8 cellular contexts compared by ENCODE assay signal in the genomic region with DNA sequence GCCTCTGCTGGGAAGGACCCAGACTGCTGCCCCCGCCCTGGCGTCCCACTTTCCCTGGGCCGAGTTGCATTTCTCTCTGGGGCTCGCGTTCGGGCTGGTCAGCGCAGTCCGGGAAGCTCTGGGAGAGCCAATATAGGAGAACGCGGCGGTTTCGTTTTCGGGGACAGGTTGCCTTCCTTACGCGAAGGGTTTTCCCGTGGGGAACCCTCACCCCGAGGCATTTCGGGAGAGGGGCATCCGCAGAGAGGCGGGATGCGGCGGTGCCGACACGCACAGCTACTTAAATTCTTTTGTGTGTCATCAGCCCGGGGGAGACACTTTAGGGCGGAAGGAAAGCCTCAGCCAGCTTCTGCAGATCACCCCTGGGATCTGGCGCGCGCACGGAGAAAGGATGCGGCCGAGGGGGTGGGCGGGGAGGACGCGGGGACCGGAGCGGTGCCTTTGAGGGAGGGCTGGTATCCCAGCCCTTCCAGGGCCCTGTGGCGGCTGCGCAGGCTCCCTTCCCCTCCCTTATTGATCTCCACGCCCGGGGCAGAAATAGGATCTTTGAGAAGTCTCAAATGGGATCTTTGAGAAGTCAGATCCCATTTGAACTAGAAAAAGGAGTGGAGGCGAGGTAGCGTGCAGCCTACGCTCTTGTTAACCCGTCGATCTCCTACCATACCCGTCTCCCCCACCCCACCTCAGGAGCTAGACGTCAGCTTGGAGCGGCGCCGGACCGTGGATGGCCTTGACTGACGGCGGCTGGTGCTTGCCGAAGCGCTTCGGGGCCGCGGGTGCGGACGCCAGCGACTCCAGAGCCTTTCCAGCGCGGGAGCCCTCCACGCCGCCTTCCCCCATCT. TPM values are rescaled to one million over a fixed set of nuclear protein-coding genes. Genes with fewer than 3 reads are reported as not detected.
DNase-seq lines count a peak whose midpoint lies in the region; ATAC-seq and TF ChIP-seq lines count a peak whose summit lies in the region.

No MANE protein-coding gene starts in this region.

- H3K9ac ChIP-seq in H9 (ENCODE audit: extremely low read depth, insufficient read length, low read length): no peak overlapping the region

- no peak overlapping the region for H3K56ac ChIP-seq in H9 (ENCODE audit: insufficient read length, low read depth, low read length)

- H3K36me3 Mint-ChIP-seq in H9 (ENCODE audit: insufficient read depth in 1 of 3, low read depth in 3 of 3): no peaks in the 10 kb centered on the region; a peak in 1 of 7 replicates
- no peaks in the 10 kb centered on the region for H3K36me3 Mint-ChIP-seq in WTC11

- H4K20me1 ChIP-seq in H9 (ENCODE audit: control insufficient read depth, insufficient read depth, insufficient read length): no peaks in the 10 kb centered on the region
- peaks cover 49% of the 10 kb centered on the region for H4K20me1 ChIP-seq in osteoblast (ENCODE audit: insufficient read depth, low read length)

- H2AFZ ChIP-seq in H9 (ENCODE audit: low read length) (no peak overlapping the region), osteoblast (ENCODE audit: low read length) (peak overlapping the region; percentile 72)

- no peak for ATAC-seq in WTC11
- ATAC-seq in HG03045 (IDR thresholded peaks at IDR 0.05; ENCODE audit: unreplicated experiment): no peak
- ATAC-seq in GM21423 (IDR thresholded peaks at IDR 0.05; ENCODE audit: unreplicated experiment): no peak

- H3K27ac ChIP-seq in H9 (ENCODE audit: insufficient read length, low read depth, low read length) (no peak overlapping the region), osteoblast (ENCODE audit: low read depth, low read length) (peak overlapping the region; percentile 86)

- no CpG with 5 or more reads among the region's 66 CpGs for WGBS in H9 (ENCODE audit: extremely low coverage, insufficient read length, low lambda C conversion rate)

- no peaks in the 10 kb centered on the region for H3K79me2 ChIP-seq in H9 (ENCODE audit: insufficient read depth, low read length)
- H3K79me2 ChIP-seq in osteoblast (ENCODE audit: insufficient read depth, low read length): peaks cover 55% of the 10 kb centered on the region

- H3K4ac ChIP-seq in H9 (ENCODE audit: low read depth, low read length): no peak overlapping the region

- H3K27me3 Mint-ChIP-seq in H9 (ENCODE audit: low read depth) (peaks cover 95% of the 10 kb centered on the region), WTC11 (ENCODE audit: low read depth) (peaks cover 94% of the 10 kb centered on the region)

- H3K4me1 ChIP-seq in H9 (ENCODE audit: insufficient read depth, low read length) (0 out of 2 replicates have a peak, but pooled peaks cover 2% of the 10 kb centered on the region), osteoblast (ENCODE audit: insufficient read depth, low read length) (peaks cover 28% of the 10 kb centered on the region)

- no peak overlapping the region for H2BK120ac ChIP-seq in H9 (ENCODE audit: low read depth, low read length, poor library complexity, severe bottlenecking)

- no peak overlapping the region for H3K23ac ChIP-seq in H9 (ENCODE audit: insufficient read length, low read depth, low read length)

- H3K4me3 ChIP-seq in fibroblast of the aortic adventitia (ENCODE audit: low read depth, low read length) (peak overlapping the region; percentile 97), osteoblast (ENCODE audit: insufficient read depth, low read length) (peak overlapping the region; percentile 95)

- H2BK15ac ChIP-seq in H9 (ENCODE audit: low read depth, low read length): no peak overlapping the region

- H3T11ph ChIP-seq in H9 (ENCODE audit: low read length): no peak overlapping the region

- H2BK12ac ChIP-seq in H9 (ENCODE audit: insufficient read length, low read depth, low read length): no peak overlapping the region

- no peak overlapping the region for H3K18ac ChIP-seq in H9 (ENCODE audit: insufficient read length, low read depth, low read length)

- H3K4me2 ChIP-seq in H9 (ENCODE audit: insufficient read depth, insufficient read length, low read length): peak overlapping the region; percentile 61
- peak overlapping the region; percentile 86 for H3K4me2 ChIP-seq in osteoblast (ENCODE audit: insufficient read depth, low read length)

- no peak overlapping the region; the same call in 1 of the 2 replicates for H3K14ac ChIP-seq in H9 (ENCODE audit: insufficient read depth, low read length)

- no peak overlapping the region for H4K8ac ChIP-seq in H9 (replicated peaks; ENCODE audit: insufficient read length, low read depth, low read length)

- DNase-seq in A172 (ENCODE audit: low spot score) (peak; percentile 31), H9 (peak; percentile 47), WTC11 (ENCODE audit: low spot score) (peak; percentile 46), fibroblast of the aortic adventitia (ENCODE audit: low read depth) (peak; percentile 78), osteoblast (ENCODE audit: insufficient read length, low spot score, missing footprints) (peak; percentile 97), NCI-H2107 (lab: John Stamatoyannopoulos, UW) (no peak)

- no peaks in the 10 kb centered on the region for H3K79me1 ChIP-seq in H9 (ENCODE audit: insufficient read depth, low read depth, low read length, poor library complexity, severe bottlenecking)

- H3K27me3 ChIP-seq in H9 (ENCODE audit: insufficient read depth, low read length) (peaks cover 90% of the 10 kb centered on the region), osteoblast (ENCODE audit: insufficient read depth, low read length) (peaks cover 54% of the 10 kb centered on the region)

- H4K91ac ChIP-seq in H9 (ENCODE audit: insufficient read length, low read depth, low read length): no peak overlapping the region

- H3K36me3 ChIP-seq in osteoblast (ENCODE audit: insufficient read depth, low read length): peaks cover 22% of the 10 kb centered on the region

- peaks cover 4 to 13% of the 10 kb centered on the region in 2 experiments; a peak in 3 of 5 replicates for H3K9me3 Mint-ChIP-seq in H9
- no peaks in the 10 kb centered on the region for H3K9me3 Mint-ChIP-seq in WTC11

- POLR2A ChIA-PET in WTC11 (lab: Charles Lee): no interaction called here

- CTCF ChIA-PET in WTC11 (lab: Charles Lee): interaction anchor here (0.6 to 1.3 kb wide), 3 partner anchors 15 to 392 kb away, joined by 3 to 4 read pairs (median 3); no protein-coding TSS in a partner anchor

- H3K27ac Mint-ChIP-seq in H9 (no peak overlapping the region), WTC11 (no peak overlapping the region)

- H2AK5ac ChIP-seq in H9 (ENCODE audit: insufficient read length, low read length): no peak overlapping the region

- H3K4me1 Mint-ChIP-seq in H9 (peaks cover 31 to 36% of the 10 kb centered on the region in 2 experiments), WTC11 (peaks cover 40% of the 10 kb centered on the region)

- H3K4me3 Mint-ChIP-seq in H9 (peak overlapping the region; percentile 58 to 87), WTC11 (peak overlapping the region; percentile 74)

- H4K5ac ChIP-seq in H9 (ENCODE audit: insufficient read length, low read depth, low read length): no peak overlapping the region

- TF ChIP-seq CTCF in H9 (conservative IDR thresholded peaks at IDR 0.05) (no peak), WTC11 (IDR thresholded peaks at IDR 0.05) (no peak), fibroblast of the aortic adventitia (IDR thresholded peaks at IDR 0.05; ENCODE audit: insufficient read depth, low read length) (no peak), osteoblast (IDR thresholded peaks at IDR 0.05; ENCODE audit: extremely low read depth, low read depth, low read length) (no peak)

- H3K23me2 ChIP-seq in H9 (ENCODE audit: insufficient read length, low read depth, low read length, poor library complexity, severe bottlenecking): peaks cover 30% of the 10 kb centered on the region

- H3K9me3 ChIP-seq in H9 (ENCODE audit: control insufficient read depth, low read depth, low read length): no peaks in the 10 kb centered on the region
- peaks cover 2% of the 10 kb centered on the region for H3K9me3 ChIP-seq in osteoblast (ENCODE audit: low read depth, low read length)

- H2BK5ac ChIP-seq in H9 (ENCODE audit: insufficient read length, low read length): no peak overlapping the region

- H2BK20ac ChIP-seq in H9 (ENCODE audit: low read depth, low read length, poor library complexity, severe bottlenecking): no peak overlapping the region

TF ChIP-seq in WTC11, 78 proteins besides CTCF, POLR2A, EP300 and RAD21 (continues in another document):
- TF ChIP-seq E2F5 (CRISPR knock-in tag; IDR thresholded peaks at IDR 0.05): no peak
- no peak for TF ChIP-seq ZBTB43 (CRISPR knock-in tag; IDR thresholded peaks at IDR 0.05)
- TF ChIP-seq GABPB1 (CRISPR knock-in tag; IDR thresholded peaks at IDR 0.05): no peak

RNA-seq across cellular contexts. Expression of gene GATA6, which starts 1.3 kb away (rescaled TPM):
- total RNA-seq in A172 (2014; rRNA removed; shearing (Covaris generic)): 3.9 and 4.3 TPM in 2 replicates
- total RNA-seq in H9 (2021) (0.04 TPM in 1 of 2 replicates, not detected in the other), WTC11 (2021) (0.15 to 0.21 TPM (median 0.18 TPM) in 3 replicates), fibroblast of the aortic adventitia (ENCODE audit: low replicate concordance) (22.5 and 34.0 TPM in 2 replicates), osteoblast (10.9 and 16.6 TPM in 2 replicates)
